32 cellular contexts compared by ENCODE assay signal in genomic region chr1:117047271-117047670, GRCh38.
"Had no signal": no experiment of that assay in that cellular context is flagged by ENCODE, and none has a peak within 500 bp of the region (broad histone marks: within the 10 kb centered on the region; RNA-seq: fewer than 3 reads in every experiment).

No MANE protein-coding gene starts in this region.

- H3K27me3 Mint-ChIP-seq: activated CD4-positive, alpha-beta memory T cell treated with anti-CD3 and anti-CD28 coated beads for 36 hours; activated CD4-positive, alpha-beta T cell treated with anti-CD3 and anti-CD28 coated beads for 36 hours; activated CD4-positive, alpha-beta T cell treated with anti-CD3 and anti-CD28 coated beads, Interleukin-2, amount 10 ng/mL, durations not matched to agents 24 days and 14 days; activated CD8-positive, alpha-beta memory T cell treated with anti-CD3 and anti-CD28 coated beads, Interleukin-2, amount 10 ng/mL, durations not matched to agents 7 days and 5 days; activated naive CD4-positive, alpha-beta T cell treated with anti-CD3 and anti-CD28 coated beads, Interleukin-2, amount 50 U/mL, for 24 hours; central memory CD8-positive, alpha-beta T cell; effector memory CD8-positive, alpha-beta T cell had no signal

- H3K4me1 ChIP-seq: gastrocnemius medialis had no signal

- H3K4me3 ChIP-seq: coronary artery, dorsolateral prefrontal cortex, esophagus muscularis mucosa, gastrocnemius medialis, heart left ventricle had no signal

- DNase-seq: activated CD4-positive, alpha-beta memory T cell treated with anti-CD3 and anti-CD28 coated beads for 36 hours; activated CD4-positive, alpha-beta T cell treated with anti-CD3 and anti-CD28 coated beads for 36 hours; activated CD4-positive, alpha-beta T cell treated with anti-CD3 and anti-CD28 coated beads, Interleukin-2, amount 10 ng/mL, durations not matched to agents 24 days and 14 days; activated CD4-positive, CD25-positive, alpha-beta regulatory T cell; activated CD4-positive, CD25-positive, alpha-beta regulatory T cell treated with anti-CD3 and anti-CD28 coated beads, Interleukin-2, amount 50 U/mL, for 72 hours; activated CD8-positive, alpha-beta memory T cell treated with anti-CD3 and anti-CD28 coated beads, Interleukin-2, amount 10 ng/mL, durations not matched to agents 7 days and 5 days; activated CD8-positive, alpha-beta memory T cell treated with anti-CD3 and anti-CD28 coated beads, Interleukin-2, amount 50 U/mL, for 4 hours; activated CD8-positive, alpha-beta T cell treated with anti-CD3 and anti-CD28 coated beads, Interleukin-2, amount 10 ng/mL, durations not matched to agents 7 days and 5 days; activated effector memory CD4-positive, alpha-beta T cell treated with anti-CD3 and anti-CD28 coated beads, Interleukin-2, amount 50 U/mL, for 16 hours; activated naive CD4-positive, alpha-beta T cell treated with anti-CD3 and anti-CD28 coated beads for 36 hours; activated T-cell treated with anti-CD3 and anti-CD28 coated beads, Interleukin-2, amount 50 U/mL, for 1 hour; activated T-cell treated with anti-CD3 and anti-CD28 coated beads, Interleukin-2, amount 50 U/mL, for 48 hours; amniotic stem cell; anterior cingulate cortex; brain microvascular endothelial cell; dorsolateral prefrontal cortex; effector memory CD8-positive, alpha-beta T cell; erythroblast; foreskin keratinocyte; gastrocnemius medialis; glutamatergic neuron; heart left ventricle; T-helper 2 cell had no signal

- H3K27ac Mint-ChIP-seq: activated CD4-positive, alpha-beta memory T cell treated with anti-CD3 and anti-CD28 coated beads for 36 hours; activated CD4-positive, alpha-beta T cell treated with anti-CD3 and anti-CD28 coated beads for 36 hours; activated CD4-positive, alpha-beta T cell treated with anti-CD3 and anti-CD28 coated beads, Interleukin-2, amount 10 ng/mL, durations not matched to agents 24 days and 14 days; activated CD8-positive, alpha-beta memory T cell treated with anti-CD3 and anti-CD28 coated beads, Interleukin-2, amount 10 ng/mL, durations not matched to agents 7 days and 5 days; activated CD8-positive, alpha-beta T cell treated with anti-CD3 and anti-CD28 coated beads, Interleukin-2, amount 10 ng/mL, durations not matched to agents 7 days and 5 days; activated naive CD4-positive, alpha-beta T cell treated with anti-CD3 and anti-CD28 coated beads for 36 hours; activated T-helper 1 cell treated with anti-CD3 and anti-CD28 coated beads, Interleukin-12 subunit alpha, Interleukin-12 subunit beta, Interleukin-2, Interleukin-4 antibody, amounts not matched to agents 30 ng/mL and 10 ng/mL and 1 ng/mL, durations not matched to agents 14 hours and 24 hours and 36 hours; activated T-helper 2 cell treated with anti-CD3 and anti-CD28 coated beads, Interferon-gamma antibody, Interleukin-2, Interleukin-4, amounts not matched to agents 10 μg/mL and 5 μg/mL and 100 μg/mL, durations not matched to agents 14 hours and 24 hours and 36 hours; dendritic cell treated with granulocyte-macrophage colony-stimulating factor and Interleukin-4, amounts not matched to agents 40 ng/mL and 50 ng/mL, for 4 days; effector memory CD8-positive, alpha-beta T cell had no signal

- H3K27me3 ChIP-seq: brain microvascular endothelial cell, dorsolateral prefrontal cortex, esophagus muscularis mucosa, foreskin keratinocyte, gastrocnemius medialis, heart left ventricle had no signal

- ATAC-seq: activated CD4-positive, alpha-beta T cell treated with anti-CD3 and anti-CD28 coated beads for 36 hours; activated CD8-positive, alpha-beta memory T cell treated with anti-CD3 and anti-CD28 coated beads, Interleukin-2, amount 10 ng/mL, durations not matched to agents 7 days and 5 days; activated CD8-positive, alpha-beta T cell treated with anti-CD3 and anti-CD28 coated beads, Interleukin-2, amount 10 ng/mL, durations not matched to agents 7 days and 5 days; effector memory CD8-positive, alpha-beta T cell; foreskin keratinocyte; gastrocnemius medialis; heart left ventricle had no signal

- H3K9me3 Mint-ChIP-seq: central memory CD8-positive, alpha-beta T cell; effector memory CD8-positive, alpha-beta T cell had no signal

- H3K4me3 Mint-ChIP-seq: activated CD4-positive, alpha-beta memory T cell treated with anti-CD3 and anti-CD28 coated beads for 36 hours; activated CD4-positive, alpha-beta T cell treated with anti-CD3 and anti-CD28 coated beads for 36 hours; activated CD4-positive, alpha-beta T cell treated with anti-CD3 and anti-CD28 coated beads, Interleukin-2, amount 10 ng/mL, durations not matched to agents 24 days and 14 days; activated CD8-positive, alpha-beta memory T cell treated with anti-CD3 and anti-CD28 coated beads, Interleukin-2, amount 10 ng/mL, durations not matched to agents 7 days and 5 days; activated CD8-positive, alpha-beta T cell treated with anti-CD3 and anti-CD28 coated beads, Interleukin-2, amount 10 ng/mL, durations not matched to agents 7 days and 5 days; activated naive CD4-positive, alpha-beta T cell treated with anti-CD3 and anti-CD28 coated beads for 36 hours; activated naive CD4-positive, alpha-beta T cell treated with anti-CD3 and anti-CD28 coated beads, Interleukin-2, amount 50 U/mL, for 24 hours; activated T-helper 1 cell treated with anti-CD3 and anti-CD28 coated beads, Interleukin-12 subunit alpha, Interleukin-12 subunit beta, Interleukin-2, Interleukin-4 antibody, amounts not matched to agents 30 ng/mL and 10 ng/mL and 1 ng/mL, durations not matched to agents 14 hours and 24 hours and 36 hours; central memory CD8-positive, alpha-beta T cell; dendritic cell treated with granulocyte-macrophage colony-stimulating factor and Interleukin-4, amounts not matched to agents 40 ng/mL and 50 ng/mL, for 4 days; effector memory CD8-positive, alpha-beta T cell had no signal

- H3K36me3 ChIP-seq: brain microvascular endothelial cell, esophagus muscularis mucosa, gastrocnemius medialis, heart left ventricle had no signal

- H3K27ac ChIP-seq: brain microvascular endothelial cell, coronary artery, dorsolateral prefrontal cortex, esophagus muscularis mucosa, foreskin keratinocyte, gastrocnemius medialis, heart left ventricle had no signal

- FAIRE-seq: astrocyte, bronchial epithelial cell had no signal

- H3K9me3 ChIP-seq: esophagus muscularis mucosa, gastrocnemius medialis had no signal

- H3K36me3 Mint-ChIP-seq: activated naive CD4-positive, alpha-beta T cell treated with anti-CD3 and anti-CD28 coated beads, Interleukin-2, amount 50 U/mL, for 24 hours had no signal
